ENCODE assay signal across 8 cellular contexts in genomic region chr10:93481931-93482834, GRCh38. TPM values are rescaled to one million over a fixed set of nuclear protein-coding genes. Genes with fewer than 3 reads are reported as not detected.
DNase-seq lines count a peak whose midpoint lies in the region; ATAC-seq and TF ChIP-seq lines count a peak whose summit lies in the region.

A gene with protein sequence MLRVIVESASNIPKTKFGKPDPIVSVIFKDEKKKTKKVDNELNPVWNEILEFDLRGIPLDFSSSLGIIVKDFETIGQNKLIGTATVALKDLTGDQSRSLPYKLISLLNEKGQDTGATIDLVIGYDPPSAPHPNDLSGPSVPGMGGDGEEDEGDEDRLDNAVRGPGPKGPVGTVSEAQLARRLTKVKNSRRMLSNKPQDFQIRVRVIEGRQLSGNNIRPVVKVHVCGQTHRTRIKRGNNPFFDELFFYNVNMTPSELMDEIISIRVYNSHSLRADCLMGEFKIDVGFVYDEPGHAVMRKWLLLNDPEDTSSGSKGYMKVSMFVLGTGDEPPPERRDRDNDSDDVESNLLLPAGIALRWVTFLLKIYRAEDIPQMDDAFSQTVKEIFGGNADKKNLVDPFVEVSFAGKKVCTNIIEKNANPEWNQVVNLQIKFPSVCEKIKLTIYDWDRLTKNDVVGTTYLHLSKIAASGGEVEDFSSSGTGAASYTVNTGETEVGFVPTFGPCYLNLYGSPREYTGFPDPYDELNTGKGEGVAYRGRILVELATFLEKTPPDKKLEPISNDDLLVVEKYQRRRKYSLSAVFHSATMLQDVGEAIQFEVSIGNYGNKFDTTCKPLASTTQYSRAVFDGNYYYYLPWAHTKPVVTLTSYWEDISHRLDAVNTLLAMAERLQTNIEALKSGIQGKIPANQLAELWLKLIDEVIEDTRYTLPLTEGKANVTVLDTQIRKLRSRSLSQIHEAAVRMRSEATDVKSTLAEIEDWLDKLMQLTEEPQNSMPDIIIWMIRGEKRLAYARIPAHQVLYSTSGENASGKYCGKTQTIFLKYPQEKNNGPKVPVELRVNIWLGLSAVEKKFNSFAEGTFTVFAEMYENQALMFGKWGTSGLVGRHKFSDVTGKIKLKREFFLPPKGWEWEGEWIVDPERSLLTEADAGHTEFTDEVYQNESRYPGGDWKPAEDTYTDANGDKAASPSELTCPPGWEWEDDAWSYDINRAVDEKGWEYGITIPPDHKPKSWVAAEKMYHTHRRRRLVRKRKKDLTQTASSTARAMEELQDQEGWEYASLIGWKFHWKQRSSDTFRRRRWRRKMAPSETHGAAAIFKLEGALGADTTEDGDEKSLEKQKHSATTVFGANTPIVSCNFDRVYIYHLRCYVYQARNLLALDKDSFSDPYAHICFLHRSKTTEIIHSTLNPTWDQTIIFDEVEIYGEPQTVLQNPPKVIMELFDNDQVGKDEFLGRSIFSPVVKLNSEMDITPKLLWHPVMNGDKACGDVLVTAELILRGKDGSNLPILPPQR (N-terminal part only) (minus strand): TSS chr10:93482334. CDS start chr10:93482194, 140 bp downstream.

- no peaks in the 10 kb centered on the region for H3K27me3 ChIP-seq in layer of hippocampus (ENCODE audit: control insufficient read depth, insufficient read depth, low read length)

- H3K27ac ChIP-seq in layer of hippocampus (ENCODE audit: low read depth, low read length): peak within 1 kb of the TSS; percentile 69

- DNase-seq in activated T-cell treated with anti-CD3 and anti-CD28 coated beads for 1 hour (ENCODE audit: low read depth): peak; percentile 6
- no peak for DNase-seq in activated T-cell treated with anti-CD3 and anti-CD28 coated beads, Interleukin-2, amount 50 U/mL, for 1 hour
- peak; percentile 44 for DNase-seq in NCI-H2029 treated with DMSO at 0.1 percent for 48 hours (lab: John Stamatoyannopoulos, UW)
- peak; percentile 91 for DNase-seq in dermis blood vessel endothelial cell
- peak; percentile 14 to 38 for DNase-seq in stimulated activated CD4-positive, alpha-beta T cell treated with anti-CD3 and anti-CD28 coated beads, Interleukin-1b, Interleukin-23, amount 100 ng/mL, for 4 hours (ENCODE audit: low read depth in 2 of 2)

- TF ChIP-seq CTCF in WI38 (IDR thresholded peaks at IDR 0.05; ENCODE audit: low read depth, low read length): peak; percentile 50; the same call in 1 of the 2 replicates

- H3K4me3 ChIP-seq in WI38 (ENCODE audit: low read depth, low read length): peak within 1 kb of the TSS; percentile 97

- ATAC-seq in HG02884 (IDR thresholded peaks at IDR 0.05; ENCODE audit: unreplicated experiment): peak; percentile 85

RNA-seq across cellular contexts. Expression of the gene that starts here (rescaled TPM):
- total RNA-seq in dermis blood vessel endothelial cell: 190 and 467 TPM in 2 replicates
